8 cellular contexts compared by ENCODE assay signal in genomic region chrX:64394874-64395567, GRCh38. TPM values are rescaled to one million over a fixed set of nuclear protein-coding genes. Genes with fewer than 3 reads are reported as not detected.
DNase-seq lines count a peak whose midpoint lies in the region; ATAC-seq lines count a peak whose summit lies in the region.

Gene MTMR8 (minus strand): TSS chrX:64395452. CDS start chrX:64395363, 89 bp downstream.

- no peak within 1 kb of the TSS for H4K8ac ChIP-seq in mesenchymal stem cell (ENCODE audit: low read length)

- H3K4me3 ChIP-seq in ectodermal cell (ENCODE audit: insufficient read depth, low read depth, low read length) (peak within 1 kb of the TSS; percentile 41), mesenchymal stem cell (ENCODE audit: insufficient read depth in 1 of 2, low read depth in 1 of 2, low read length in 2 of 2) (peak within 1 kb of the TSS; percentile 54 to 77)

- no peaks in the 10 kb centered on the region for H3K27me3 ChIP-seq in ectodermal cell (ENCODE audit: control insufficient read depth, insufficient read depth, low read length, poor library complexity, severe bottlenecking)
- H3K27me3 ChIP-seq in mesenchymal stem cell (ENCODE audit: control insufficient read depth in 1 of 2, insufficient read depth in 1 of 2, low read length in 2 of 2) = no peaks in the 10 kb centered on the region

- no peak within 1 kb of the TSS for H3K23ac ChIP-seq in mesenchymal stem cell (ENCODE audit: low read length in 2 of 2)

- peak; percentile 95 for ATAC-seq in GM18519 (IDR thresholded peaks at IDR 0.05; ENCODE audit: low FRiP score, unreplicated experiment)
- peak; percentile 98 for ATAC-seq in HG02973 (IDR thresholded peaks at IDR 0.05; ENCODE audit: unreplicated experiment)

- DNase-seq in NCI-H2196 treated with DMSO at 0.1 percent for 48 hours (lab: John Stamatoyannopoulos, UW; ENCODE audit: unreplicated experiment) (peak; percentile 37), mesenchymal stem cell (peak; percentile 31), DMS153 (lab: John Stamatoyannopoulos, UW) (no peak)
- peak; percentile 55 to 69 for DNase-seq in activated CD4-positive, alpha-beta T cell treated with anti-CD3 and anti-CD28 coated beads, Interleukin-2, amount 50 U/mL, for 24 hours (ENCODE audit: low read depth in 1 of 2, low spot score in 1 of 2)
- peak; percentile 50 for DNase-seq in stimulated activated CD8-positive, alpha-beta memory T cell treated with anti-CD3 and anti-CD28 coated beads, Interleukin-12 subunit alpha, Interleukin-12 subunit beta, amount 100 ng/mL, for 1 hour (ENCODE audit: low read depth)

- peak within 1 kb of the TSS; percentile 49 for H3K4me2 ChIP-seq in mesenchymal stem cell (ENCODE audit: low read length, poor library complexity, severe bottlenecking)

- H3K4me1 ChIP-seq in ectodermal cell (ENCODE audit: control insufficient read depth, insufficient read depth, low read length) = peaks cover 5% of the 10 kb centered on the region
- H3K4me1 ChIP-seq in mesenchymal stem cell (ENCODE audit: control insufficient read depth, insufficient read depth, low read depth, low read length) = no peaks in the 10 kb centered on the region

- WGBS in ectodermal cell, 2 experiments = 1% methylated on average over 40 of the region's 40 CpGs
- WGBS in mesenchymal stem cell = under 1% methylated on average over 38 of the region's 40 CpGs

- H2BK15ac ChIP-seq in mesenchymal stem cell (ENCODE audit: low read depth, poor library complexity, severe bottlenecking) = no peak within 1 kb of the TSS

- H2AK5ac ChIP-seq in mesenchymal stem cell (ENCODE audit: low read length, severe bottlenecking) = no peak within 1 kb of the TSS

- no peak within 1 kb of the TSS for H2BK5ac ChIP-seq in mesenchymal stem cell (ENCODE audit: low read depth, low read length, poor library complexity, severe bottlenecking)

- no peak within 1 kb of the TSS for H2BK120ac ChIP-seq in mesenchymal stem cell (ENCODE audit: low read depth, low read length)

- H3K36me3 ChIP-seq in ectodermal cell (ENCODE audit: control insufficient read depth, insufficient read depth, low read length) = no peaks in the 10 kb centered on the region
- no peaks in the 10 kb centered on the region for H3K36me3 ChIP-seq in mesenchymal stem cell (ENCODE audit: control insufficient read depth in 1 of 2, insufficient read depth in 2 of 2, low read depth in 1 of 2, low read length in 2 of 2)

- no peak within 1 kb of the TSS for H3K4ac ChIP-seq in mesenchymal stem cell (ENCODE audit: low read depth in 1 of 2, low read length in 2 of 2)

- H3K9me3 ChIP-seq in ectodermal cell (ENCODE audit: control insufficient read depth, low read length) = no peaks in the 10 kb centered on the region
- H3K9me3 ChIP-seq in mesenchymal stem cell (ENCODE audit: control insufficient read depth, low read length) = no peaks in the 10 kb centered on the region

- peak within 1 kb of the TSS; percentile 67 for H2AFZ ChIP-seq in mesenchymal stem cell (ENCODE audit: low read depth, low read length)

- no peaks in the 10 kb centered on the region for H3K79me1 ChIP-seq in mesenchymal stem cell (replicated peaks; ENCODE audit: low read length, poor library complexity, severe bottlenecking)

- H2BK12ac ChIP-seq in mesenchymal stem cell (ENCODE audit: low read length in 2 of 2) = no peak within 1 kb of the TSS

- peak within 1 kb of the TSS; percentile 79 for H3K9ac ChIP-seq in mesenchymal stem cell (ENCODE audit: low read length)

- H4K91ac ChIP-seq in mesenchymal stem cell (ENCODE audit: low read length) = no peak within 1 kb of the TSS

- H3K18ac ChIP-seq in mesenchymal stem cell (ENCODE audit: low read depth in 1 of 2, low read length in 2 of 2) = no peak within 1 kb of the TSS

- H3K27ac ChIP-seq in ectodermal cell (ENCODE audit: insufficient read depth, low read depth, low read length, poor library complexity, severe bottlenecking) (no peak within 1 kb of the TSS), mesenchymal stem cell (ENCODE audit: low read length, poor library complexity, severe bottlenecking) (no peak within 1 kb of the TSS)

- no peak within 1 kb of the TSS for H3K14ac ChIP-seq in mesenchymal stem cell (ENCODE audit: low read length in 2 of 2)

RNA-seq across cellular contexts. Expression of gene MTMR8, which starts in this region (rescaled TPM):
- 1.3 TPM for polyA plus RNA-seq in ectodermal cell (2013, experiment 1 of 4)
- polyA plus RNA-seq in ectodermal cell (2013, experiment 2 of 4) = 1.4 TPM
- 0.59 TPM for polyA plus RNA-seq in ectodermal cell (2013, experiment 3 of 4)
- polyA plus RNA-seq in ectodermal cell (2013, experiment 4 of 4) = 0.49 TPM
- polyA plus RNA-seq in mesenchymal stem cell (2013, experiment 1 of 2) = 0.33 TPM
- 0.48 TPM for polyA plus RNA-seq in mesenchymal stem cell (2013, experiment 2 of 2)
